12 cellular contexts compared by ENCODE assay signal in the genomic region with DNA sequence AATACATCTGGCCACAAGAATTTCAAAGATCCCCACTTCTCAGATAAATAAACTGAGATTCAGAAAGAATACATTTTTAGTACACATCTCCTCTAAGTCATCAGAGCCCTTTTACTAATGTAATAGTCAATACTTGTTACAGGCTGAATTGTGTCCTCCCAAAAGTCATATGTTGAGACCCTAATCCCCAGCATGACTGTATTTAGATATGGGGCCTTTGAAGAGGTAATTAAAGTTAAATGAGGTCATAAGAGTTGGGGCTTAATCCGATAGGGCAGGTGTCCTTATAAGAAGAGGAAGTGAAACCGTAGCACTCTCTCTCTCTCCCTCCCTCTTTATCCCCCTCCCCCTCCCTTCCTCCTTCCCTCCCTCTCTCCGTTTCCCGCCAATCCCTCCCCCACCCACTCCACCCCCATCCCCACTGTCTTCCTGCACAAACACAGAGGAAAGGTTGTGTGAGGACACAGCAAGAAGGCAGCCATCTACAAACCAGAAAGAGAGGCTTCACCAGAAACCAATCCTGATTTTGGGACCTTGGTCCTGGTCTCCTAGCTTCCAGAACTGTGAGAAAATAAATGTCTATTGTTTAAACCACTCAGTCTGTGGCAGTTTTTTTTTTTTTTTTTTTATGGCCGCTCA.
DNase-seq lines count a peak whose midpoint lies in the region; ATAC-seq and TF ChIP-seq lines count a peak whose summit lies in the region.
"Had no signal": no experiment of that assay in that cellular context is flagged by ENCODE, and none has a peak within 500 bp of the region (broad histone marks: within the 10 kb centered on the region; RNA-seq: fewer than 3 reads in every experiment).

No MANE protein-coding gene starts in this region.

- in situ Hi-C loops in GM23248 (cut with MboI) = no loop called here

- H3K79me2 ChIP-seq in OCI-LY1 (ENCODE audit: insufficient read depth, low read length) (no peaks in the 10 kb centered on the region), GM23248 (ENCODE audit: insufficient read depth) (no peaks in the 10 kb centered on the region)

- peak overlapping the region in 3 of 11 experiments; percentile 8 to 33 (median 28); a peak in 2 of 22 replicates for H3K9ac ChIP-seq in BLaER1 treated with 17β-estradiol and CSF1 and Interleukin-3, amounts not matched to agents 10 nM and 100 nM
- no peak overlapping the region for H3K9ac ChIP-seq in OCI-LY1 (ENCODE audit: low read length)
- no peak overlapping the region for H3K9ac ChIP-seq in GM23248
- H3K9ac ChIP-seq: KMS-11 had no signal

- peak overlapping the region in 8 of 11 experiments; percentile 8 to 72 (median 56); a peak in 15 of 22 replicates for H3K27ac ChIP-seq in BLaER1 treated with 17β-estradiol and CSF1 and Interleukin-3, amounts not matched to agents 10 nM and 100 nM
- H3K27ac ChIP-seq in OCI-LY1 (ENCODE audit: low read depth, low read length, poor library complexity, severe bottlenecking) (peak overlapping the region; percentile 79), GM23248 (no peak overlapping the region)
- H3K27ac ChIP-seq: heart left ventricle, KMS-11, skin epidermis had no signal

- DNase-seq in GM20000 (ENCODE audit: low spot score) = peak; percentile 24
- no peak for DNase-seq in GM23248
- no peak for DNase-seq in GM03348 (ENCODE audit: low spot score)
- DNase-seq in GM19240 (ENCODE audit: insufficient read length, low spot score) = no peak
- DNase-seq: activated naive CD4-positive, alpha-beta T cell treated with anti-CD3 and anti-CD28 coated beads, Interleukin-2, amount 50 U/mL, for 16 hours had no signal

- ATAC-seq in HG03558 (IDR thresholded peaks at IDR 0.05; ENCODE audit: extremely low read depth, unreplicated experiment) (peak; percentile 45), GM19455 (IDR thresholded peaks at IDR 0.05; ENCODE audit: unreplicated experiment) (no peak)

- H3K9me2 ChIP-seq in OCI-LY1 (ENCODE audit: low read depth, low read length) (no peaks in the 10 kb centered on the region), GM23248 (ENCODE audit: insufficient read depth) (no peaks in the 10 kb centered on the region)

- H2AFZ ChIP-seq in OCI-LY1 (ENCODE audit: low read length) = no peak overlapping the region
- no peak overlapping the region for H2AFZ ChIP-seq in GM23248

- H3K36me3 ChIP-seq in BLaER1 treated with 17β-estradiol and CSF1 and Interleukin-3, amounts not matched to agents 10 nM and 100 nM = no peaks in the 10 kb centered on the region
- H3K36me3 ChIP-seq in OCI-LY1 (ENCODE audit: insufficient read depth, low read length) (no peaks in the 10 kb centered on the region), GM23248 (ENCODE audit: low read depth) (no peaks in the 10 kb centered on the region)
- H3K36me3 ChIP-seq: heart left ventricle had no signal

- H3K4me2 ChIP-seq in BLaER1 treated with 17β-estradiol and CSF1 and Interleukin-3, amounts not matched to agents 10 nM and 100 nM = peak overlapping the region; percentile 20 to 79 (median 58); a peak in 20 of 22 replicates
- H3K4me2 ChIP-seq in OCI-LY1 (ENCODE audit: low read length) = peak overlapping the region; percentile 10; the same call in 1 of the 2 replicates
- no peak overlapping the region for H3K4me2 ChIP-seq in GM23248 (ENCODE audit: unreplicated experiment)
- H3K4me2 ChIP-seq: KMS-11 had no signal

- H3K27me3 ChIP-seq in BLaER1 treated with 17β-estradiol and CSF1 and Interleukin-3, amounts not matched to agents 10 nM and 100 nM = no peaks in the 10 kb centered on the region
- H3K27me3 ChIP-seq in OCI-LY1 (ENCODE audit: insufficient read depth, low read length) (no peaks in the 10 kb centered on the region), GM23248 (replicated peaks; ENCODE audit: insufficient read depth) (no peaks in the 10 kb centered on the region)
- H3K27me3 ChIP-seq: heart left ventricle had no signal

- no peak overlapping the region for H3K4me3 ChIP-seq in BLaER1 treated with 17β-estradiol and CSF1 and Interleukin-3, amounts not matched to agents 10 nM and 100 nM
- H3K4me3 ChIP-seq in OCI-LY1 (ENCODE audit: low read depth, low read length, poor library complexity, severe bottlenecking) = no peak overlapping the region
- H3K4me3 ChIP-seq in GM23248 = no peak overlapping the region
- H3K4me3 ChIP-seq: heart left ventricle, skin epidermis had no signal

- H3F3A ChIP-seq in OCI-LY1 (ENCODE audit: insufficient read depth, low read length) (no peaks in the 10 kb centered on the region), GM23248 (ENCODE audit: insufficient read depth) (peaks cover 9% of the 10 kb centered on the region; the same call in 1 of the 2 replicates)

- 66 to 80% methylated on average over 2 to 5 of the region's 5 CpGs for WGBS in GM23248 (ENCODE audit: low coverage in 1 of 2, low lambda C conversion rate in 2 of 2, missing lambda C conversion rate in 2 of 2), 2 experiments

- H3K9me3 ChIP-seq in BLaER1 treated with 17β-estradiol and CSF1 and Interleukin-3, amounts not matched to agents 10 nM and 100 nM (replicated peaks in 1 of 11) = peaks cover 10 to 30% (median 19%) of the 10 kb centered on the region in 11 experiments; a peak in 19 of 22 replicates
- 0 out of 2 replicates have a peak, but pooled peaks cover 4% of the 10 kb centered on the region for H3K9me3 ChIP-seq in OCI-LY1 (ENCODE audit: low read length)
- no peaks in the 10 kb centered on the region for H3K9me3 ChIP-seq in GM23248 (ENCODE audit: low read depth)

- no peak for TF ChIP-seq CTCF in GM20000 (IDR thresholded peaks at IDR 0.05; ENCODE audit: extremely low read depth, missing control alignments)
- TF ChIP-seq CTCF in OCI-LY1 (IDR thresholded peaks at IDR 0.05; ENCODE audit: low read length) = no peak

- peaks cover 19 to 43% (median 36%) of the 10 kb centered on the region in 10 experiments for H3K4me1 ChIP-seq in BLaER1 treated with 17β-estradiol and CSF1 and Interleukin-3, amounts not matched to agents 10 nM and 100 nM
- H3K4me1 ChIP-seq in OCI-LY1 (ENCODE audit: insufficient read depth, low read length, severe bottlenecking) (peaks cover 19% of the 10 kb centered on the region), GM23248 (ENCODE audit: insufficient read depth) (peaks cover 10% of the 10 kb centered on the region)

- H4K20me1 ChIP-seq in BLaER1 treated with 17β-estradiol and CSF1 and Interleukin-3, amounts not matched to agents 10 nM and 100 nM = no peaks in the 10 kb centered on the region
- no peaks in the 10 kb centered on the region for H4K20me1 ChIP-seq in OCI-LY1 (ENCODE audit: insufficient read depth, low read length)
- H4K20me1 ChIP-seq in GM23248 (ENCODE audit: insufficient read depth) = no peaks in the 10 kb centered on the region
